In genomic region chr5:163094492-163095180, GRCh38 we compare ENCODE assay signal across 16 cellular contexts.
A peak's percentile ranks its signal among the peaks of the same experiment; 100 is the strongest.
DNase-seq lines count a peak whose midpoint lies in the region; ATAC-seq, FAIRE-seq and TF ChIP-seq lines count a peak whose summit lies in the region.
"Had no signal": no experiment of that assay in that cellular context is flagged by ENCODE, and none has a peak within 500 bp of the region (broad histone marks: within the 10 kb centered on the region; RNA-seq: fewer than 3 reads in every experiment).

No MANE protein-coding gene starts in this region.

- H3K79me2 ChIP-seq in MM.1S (ENCODE audit: low read length), result no peaks in the 10 kb centered on the region
- no peaks in the 10 kb centered on the region for H3K79me2 ChIP-seq in GM23338 (replicated peaks; ENCODE audit: insufficient read depth)

- H3K27me3 ChIP-seq in MM.1S (replicated peaks; ENCODE audit: insufficient read depth, low read length) (no peaks in the 10 kb centered on the region), GM23338 (ENCODE audit: insufficient read depth) (no peaks in the 10 kb centered on the region)
- H3K27me3 ChIP-seq: BLaER1 treated with 17β-estradiol and CSF1 and Interleukin-3, amounts not matched to agents 10 nM and 100 nM; tibial nerve had no signal

- peaks cover 2% of the 10 kb centered on the region for H3K27me3 Mint-ChIP-seq in GM23338 (ENCODE audit: insufficient read depth, low read depth, poor library complexity)
- H3K27me3 Mint-ChIP-seq: activated CD4-positive, alpha-beta T cell treated with anti-CD3 and anti-CD28 coated beads for 36 hours; activated naive CD4-positive, alpha-beta T cell treated with anti-CD3 and anti-CD28 coated beads, Interleukin-2, amount 10 ng/mL, durations not matched to agents 7 days and 5 days had no signal

- no peak for TF ChIP-seq CTCF in MM.1S (IDR thresholded peaks at IDR 0.05; ENCODE audit: low read length)
- no peak for TF ChIP-seq CTCF in GM23338 (conservative IDR thresholded peaks at IDR 0.05; ENCODE audit: low read depth in 2 of 2)

- H3K4me2 ChIP-seq in MM.1S (ENCODE audit: low read depth, low read length), result peak overlapping the region; percentile 89
- no peak overlapping the region for H3K4me2 ChIP-seq in GM23338
- H3K4me2 ChIP-seq: BLaER1 treated with 17β-estradiol and CSF1 and Interleukin-3, amounts not matched to agents 10 nM and 100 nM had no signal

- peaks cover 35% of the 10 kb centered on the region for H3K4me1 ChIP-seq in MM.1S (ENCODE audit: low read length)
- peaks cover 7% of the 10 kb centered on the region; the same call in 1 of the 2 replicates for H3K4me1 ChIP-seq in GM23338 (ENCODE audit: insufficient read depth)
- H3K4me1 ChIP-seq: tibial nerve had no signal

- H3K9me3 Mint-ChIP-seq in GM23338, result no peaks in the 10 kb centered on the region

- H4K20me1 ChIP-seq in MM.1S (ENCODE audit: insufficient read depth, low read length), result no peaks in the 10 kb centered on the region
- no peaks in the 10 kb centered on the region for H4K20me1 ChIP-seq in GM23338 (replicated peaks; ENCODE audit: insufficient read depth)
- H4K20me1 ChIP-seq: BLaER1 treated with 17β-estradiol and CSF1 and Interleukin-3, amounts not matched to agents 10 nM and 100 nM had no signal

- H3K9me2 ChIP-seq in MM.1S (replicated peaks; ENCODE audit: insufficient read depth, low read length) (no peaks in the 10 kb centered on the region), GM23338 (ENCODE audit: insufficient read depth) (no peaks in the 10 kb centered on the region)

- ATAC-seq in GM18867 (IDR thresholded peaks at IDR 0.05; ENCODE audit: unreplicated experiment), result peak; percentile 97
- peak; percentile 95 for ATAC-seq in GM21526 (IDR thresholded peaks at IDR 0.05; ENCODE audit: low FRiP score, unreplicated experiment)
- ATAC-seq in HG03045 (IDR thresholded peaks at IDR 0.05; ENCODE audit: unreplicated experiment), result peak; percentile 90
- ATAC-seq in GM23338, result no peak
- ATAC-seq: activated CD4-positive, alpha-beta T cell treated with anti-CD3 and anti-CD28 coated beads for 36 hours had no signal

- H3K36me3 Mint-ChIP-seq in GM23338 (ENCODE audit: low read depth), result no peaks in the 10 kb centered on the region
- H3K36me3 Mint-ChIP-seq: activated naive CD4-positive, alpha-beta T cell treated with anti-CD3 and anti-CD28 coated beads, Interleukin-2, amount 10 ng/mL, durations not matched to agents 7 days and 5 days had no signal

- no peaks in the 10 kb centered on the region; the same call in 2 of the 3 replicates for H3K4me1 Mint-ChIP-seq in GM23338
- H3K4me1 Mint-ChIP-seq: activated CD4-positive, alpha-beta T cell treated with anti-CD3 and anti-CD28 coated beads for 36 hours; activated naive CD4-positive, alpha-beta T cell treated with anti-CD3 and anti-CD28 coated beads, Interleukin-2, amount 10 ng/mL, durations not matched to agents 7 days and 5 days had no signal

- H3K4me3 ChIP-seq in MM.1S (ENCODE audit: low read length), result peak overlapping the region; percentile 42
- no peak overlapping the region for H3K4me3 ChIP-seq in GM23338
- H3K4me3 ChIP-seq: BLaER1 treated with 17β-estradiol and CSF1 and Interleukin-3, amounts not matched to agents 10 nM and 100 nM; MG63; tibial nerve had no signal

- FAIRE-seq in urothelium cell line (lab: Jason Lieb, UNC), result no peak
- FAIRE-seq: colon, islet of Langerhans had no signal

- H3K9me3 ChIP-seq in MM.1S (replicated peaks; ENCODE audit: insufficient read depth, low read length), result no peaks in the 10 kb centered on the region
- H3K9me3 ChIP-seq: BLaER1 treated with 17β-estradiol and CSF1 and Interleukin-3, amounts not matched to agents 10 nM and 100 nM; MG63; tibial nerve had no signal

- no peak overlapping the region for H3K4me3 Mint-ChIP-seq in GM23338
- H3K4me3 Mint-ChIP-seq: activated CD4-positive, alpha-beta T cell treated with anti-CD3 and anti-CD28 coated beads for 36 hours; activated naive CD4-positive, alpha-beta T cell treated with anti-CD3 and anti-CD28 coated beads, Interleukin-2, amount 10 ng/mL, durations not matched to agents 7 days and 5 days had no signal

- peak overlapping the region; percentile 48; the same call in 1 of the 2 replicates for H3K9ac ChIP-seq in MM.1S (ENCODE audit: low read length)
- H3K9ac ChIP-seq: BLaER1 treated with 17β-estradiol and CSF1 and Interleukin-3, amounts not matched to agents 10 nM and 100 nM had no signal

- DNase-seq in MM.1S, result peak; percentile 48
- no peak for DNase-seq in urothelium cell line (ENCODE audit: low spot score)
- no peak for DNase-seq in GM23338 (ENCODE audit: low spot score)
- no peak for DNase-seq in SHP77 treated with DMSO at 0.1 percent for 48 hours (lab: John Stamatoyannopoulos, UW)
- DNase-seq in GF-D8 (lab: John Stamatoyannopoulos, UW), result no peak
- DNase-seq: activated CD4-positive, alpha-beta T cell treated with anti-CD3 and anti-CD28 coated beads for 36 hours; activated naive CD4-positive, alpha-beta T cell treated with anti-CD3 and anti-CD28 coated beads, Interleukin-2, amount 10 ng/mL, durations not matched to agents 7 days and 5 days; MG63; NCI-H748 treated with DMSO at 0.1 percent for 48 hours had no signal

- H3F3A ChIP-seq in MM.1S (ENCODE audit: insufficient read depth, low read length), result peaks cover 28% of the 10 kb centered on the region
- H3F3A ChIP-seq in GM23338 (replicated peaks; ENCODE audit: low read depth), result no peaks in the 10 kb centered on the region

- no peak overlapping the region for H3K27ac Mint-ChIP-seq in GM23338
- H3K27ac Mint-ChIP-seq: activated CD4-positive, alpha-beta T cell treated with anti-CD3 and anti-CD28 coated beads for 36 hours; activated naive CD4-positive, alpha-beta T cell treated with anti-CD3 and anti-CD28 coated beads, Interleukin-2, amount 10 ng/mL, durations not matched to agents 7 days and 5 days had no signal

- H2AFZ ChIP-seq in MM.1S (ENCODE audit: low read length), result peak overlapping the region; percentile 73
- H2AFZ ChIP-seq in GM23338, result no peak overlapping the region

- peak overlapping the region; percentile 74; the same call in 1 of the 2 replicates for H3K27ac ChIP-seq in MM.1S (ENCODE audit: low read length)
- no peak overlapping the region for H3K27ac ChIP-seq in GM23338 (ENCODE audit: low read depth)
- H3K27ac ChIP-seq: BLaER1 treated with 17β-estradiol and CSF1 and Interleukin-3, amounts not matched to agents 10 nM and 100 nM; tibial nerve had no signal

- no peaks in the 10 kb centered on the region for H3K36me3 ChIP-seq in MM.1S (replicated peaks; ENCODE audit: insufficient read depth, low read length)
- no peaks in the 10 kb centered on the region for H3K36me3 ChIP-seq in GM23338 (ENCODE audit: insufficient read depth)
- H3K36me3 ChIP-seq: BLaER1 treated with 17β-estradiol and CSF1 and Interleukin-3, amounts not matched to agents 10 nM and 100 nM; MG63; tibial nerve had no signal

TF ChIP-seq in GM23338, 12 proteins besides CTCF, POLR2A, EP300 and RAD21:
- TF ChIP-seq JUNB (IDR thresholded peaks at IDR 0.05; ENCODE audit: unreplicated experiment) (no peak), ZNF114 (CRISPR knock-in tag; IDR thresholded peaks at IDR 0.05) (no peak), STAT1 (IDR thresholded peaks at IDR 0.05; ENCODE audit: unreplicated experiment) (no peak), CREB1 (CRISPR knock-in tag; IDR thresholded peaks at IDR 0.05; ENCODE audit: low read depth) (no peak), EZH2 (IDR thresholded peaks at IDR 0.05; ENCODE audit: low read depth, unreplicated experiment) (no peak), ZNF331 (CRISPR knock-in tag; IDR thresholded peaks at IDR 0.05; ENCODE audit: low read depth) (no peak), NANOG (IDR thresholded peaks at IDR 0.05; ENCODE audit: borderline replicate concordance) (no peak), REST (IDR thresholded peaks at IDR 0.05; ENCODE audit: unreplicated experiment) (no peak), EZH2phosphoT487 (IDR thresholded peaks at IDR 0.05; ENCODE audit: unreplicated experiment) (no peak), POLR2AphosphoS5 (IDR thresholded peaks at IDR 0.05; ENCODE audit: low read depth) (no peak)
